ENCODE assay signal across 8 cellular contexts in the genomic region with DNA sequence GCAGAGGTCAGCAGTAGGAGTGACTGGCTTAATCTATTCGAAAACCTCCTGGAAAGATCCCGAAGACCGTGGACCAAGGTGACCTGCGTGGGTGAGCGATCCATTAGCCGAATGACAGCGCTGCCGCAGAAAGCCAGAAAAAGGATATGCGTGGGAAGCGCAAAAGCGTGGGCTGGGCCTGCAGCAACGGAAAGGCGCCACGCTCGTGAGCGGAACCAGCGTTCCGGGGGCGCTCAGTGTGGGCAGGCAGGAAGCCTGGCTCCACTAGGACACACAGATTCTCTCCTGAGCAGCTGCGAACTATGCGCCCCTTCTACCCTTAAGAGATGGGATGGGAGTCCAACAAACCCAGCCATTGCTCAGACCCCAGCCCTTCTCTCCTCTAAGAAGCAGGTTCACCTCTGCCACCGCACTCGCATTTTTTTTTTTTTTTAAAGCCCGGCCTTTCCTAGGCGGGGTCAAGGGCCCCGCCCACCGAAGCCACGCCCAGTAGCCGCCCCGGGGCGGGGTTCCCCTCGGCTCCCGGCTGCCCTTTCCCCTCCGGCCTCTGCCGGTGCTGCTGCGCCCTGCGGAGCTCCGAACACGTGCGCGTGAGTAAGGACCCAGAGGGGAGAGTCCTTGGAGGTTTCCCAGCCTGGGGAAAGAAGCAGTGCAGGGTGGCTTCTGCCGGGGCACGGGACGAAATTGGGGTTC. TPM values are rescaled to one million over a fixed set of nuclear protein-coding genes. Genes with fewer than 3 reads are reported as not detected.
DNase-seq lines count a peak whose midpoint lies in the region; ATAC-seq, FAIRE-seq and TF ChIP-seq lines count a peak whose summit lies in the region.

No MANE protein-coding gene starts in this region.

- DNase-seq in SJCRH30: peak; percentile 89 to 92
- DNase-seq in activated naive CD4-positive, alpha-beta T cell treated with anti-CD3 and anti-CD28 coated beads for 36 hours: peak; percentile 91
- DNase-seq in globus pallidus (ENCODE audit: low spot score): peak; percentile 89
- DNase-seq in osteoblast (ENCODE audit: insufficient read length, low spot score, missing footprints): peak; percentile 96
- peak; percentile 89 for DNase-seq in testis

- peak overlapping the region; percentile 93 for H3K4me3 Mint-ChIP-seq in activated naive CD4-positive, alpha-beta T cell treated with anti-CD3 and anti-CD28 coated beads for 36 hours

- peaks cover 24% of the 10 kb centered on the region for H3K36me3 ChIP-seq in KMS-11 (ENCODE audit: insufficient read depth)
- H3K36me3 ChIP-seq in SJCRH30: peaks cover 29% of the 10 kb centered on the region
- peaks cover 29% of the 10 kb centered on the region for H3K36me3 ChIP-seq in osteoblast (ENCODE audit: insufficient read depth, low read length)
- no peaks in the 10 kb centered on the region for H3K36me3 ChIP-seq in testis (ENCODE audit: low read depth, missing control alignments)

- peaks cover 47% of the 10 kb centered on the region for H3K79me2 ChIP-seq in KMS-11 (ENCODE audit: insufficient read depth, low read depth)
- peaks cover 38% of the 10 kb centered on the region for H3K79me2 ChIP-seq in osteoblast (ENCODE audit: insufficient read depth, low read length)

- H4K20me1 ChIP-seq in KMS-11 (ENCODE audit: insufficient read depth) (peaks cover 3% of the 10 kb centered on the region; the same call in 1 of the 2 replicates), osteoblast (ENCODE audit: insufficient read depth, low read length) (no peaks in the 10 kb centered on the region)

- TF ChIP-seq POLR2A in testis (IDR thresholded peaks at IDR 0.05): no peak

- peaks cover 35% of the 10 kb centered on the region for H3K36me3 Mint-ChIP-seq in activated naive CD4-positive, alpha-beta T cell treated with anti-CD3 and anti-CD28 coated beads for 36 hours (ENCODE audit: low read depth)

- no peak for TF ChIP-seq CTCF in KMS-11 (conservative IDR thresholded peaks at IDR 0.05; ENCODE audit: low read depth, low read length)
- TF ChIP-seq CTCF in osteoblast (IDR thresholded peaks at IDR 0.05; ENCODE audit: extremely low read depth, low read depth, low read length): no peak
- TF ChIP-seq CTCF in testis (IDR thresholded peaks at IDR 0.05): no peak

- peak; percentile 89 for FAIRE-seq in G401.6 (lab: Jason Lieb, UNC)

- H3K9ac ChIP-seq in KMS-11: peak overlapping the region; percentile 98

- H3K4me1 Mint-ChIP-seq in activated naive CD4-positive, alpha-beta T cell treated with anti-CD3 and anti-CD28 coated beads for 36 hours (ENCODE audit: low read depth): peaks cover 50% of the 10 kb centered on the region

- 0 to 1% methylated on average over 44 of the region's 44 CpGs for WGBS in testis, 2 donors

- CTCF ChIA-PET in activated naive CD4-positive, alpha-beta T cell treated with anti-CD3 and anti-CD28 coated beads for 36 hours (lab: Charles Lee): interaction anchor here (1.0 kb wide), 1 partner anchor 28 kb away, joined by 3 read pairs; no protein-coding TSS in a partner anchor

- peak; percentile 79 for ATAC-seq in GM21786 (IDR thresholded peaks at IDR 0.05; ENCODE audit: unreplicated experiment)

- no peaks in the 10 kb centered on the region for H3K9me3 Mint-ChIP-seq in activated naive CD4-positive, alpha-beta T cell treated with anti-CD3 and anti-CD28 coated beads for 36 hours

- H3K4me2 ChIP-seq in KMS-11: peak overlapping the region; percentile 87
- peak overlapping the region; percentile 98 for H3K4me2 ChIP-seq in osteoblast (ENCODE audit: insufficient read depth, low read length)

- no peaks in the 10 kb centered on the region for H3K27me3 Mint-ChIP-seq in activated naive CD4-positive, alpha-beta T cell treated with anti-CD3 and anti-CD28 coated beads for 36 hours (ENCODE audit: low read depth)

- H3K4me1 ChIP-seq in KMS-11 (ENCODE audit: low read depth, poor library complexity, severe bottlenecking) (peaks cover 66% of the 10 kb centered on the region), SJCRH30 (peaks cover 11% of the 10 kb centered on the region), osteoblast (ENCODE audit: insufficient read depth, low read length) (peaks cover 53% of the 10 kb centered on the region), testis (peaks cover 10% of the 10 kb centered on the region)

- H3K27ac ChIP-seq in KMS-11 (peak overlapping the region; percentile 77), SJCRH30 (peak overlapping the region; percentile 68), osteoblast (ENCODE audit: low read depth, low read length) (peak overlapping the region; percentile 92), testis (peak overlapping the region; percentile 69 to 77)

- no peaks in the 10 kb centered on the region for H3K9me3 ChIP-seq in SJCRH30 (replicated peaks)
- H3K9me3 ChIP-seq in osteoblast (ENCODE audit: low read depth, low read length): no peaks in the 10 kb centered on the region
- H3K9me3 ChIP-seq in testis: no peaks in the 10 kb centered on the region

- intact Hi-C loops in activated naive CD4-positive, alpha-beta T cell treated with anti-CD3 and anti-CD28 coated beads for 36 hours (cut with micrococcal nuclease): loop anchor here (1.0 to 5.0 kb wide), 6 partner anchors 20 to 698 kb away; partner anchors contain the start of genes HSPA9, MATR3, PAIP2 and SIL1
- intact Hi-C loops in testis (cut with DNase I; ENCODE audit: low total_unique reads): no loop called here

- H3K27me3 ChIP-seq in KMS-11 (ENCODE audit: insufficient read depth, low read depth) (no peaks in the 10 kb centered on the region), SJCRH30 (no peaks in the 10 kb centered on the region), osteoblast (ENCODE audit: insufficient read depth, low read length) (no peaks in the 10 kb centered on the region), testis (no peaks in the 10 kb centered on the region)

- no peak overlapping the region for H3K4me3 ChIP-seq in KMS-11 (IDR thresholded peaks at IDR 0.05; ENCODE audit: insufficient read depth, low read depth, low read length)
- peak overlapping the region; percentile 67 for H3K4me3 ChIP-seq in SJCRH30
- H3K4me3 ChIP-seq in osteoblast (ENCODE audit: insufficient read depth, low read length): peak overlapping the region; percentile 84
- peak overlapping the region; percentile 61 to 73 for H3K4me3 ChIP-seq in testis

- H2AFZ ChIP-seq in KMS-11 (ENCODE audit: low read depth) (peak overlapping the region; percentile 82), osteoblast (ENCODE audit: low read length) (peak overlapping the region; percentile 95)

- H3K27ac Mint-ChIP-seq in activated naive CD4-positive, alpha-beta T cell treated with anti-CD3 and anti-CD28 coated beads for 36 hours: peak overlapping the region; percentile 80

RNA-seq across cellular contexts. Expression of gene MATR3, which starts 19.8 kb away (rescaled TPM):
- total RNA-seq in SJCRH30 (2014; rRNA removed; shearing (Covaris generic)): 588 and 629 TPM in 2 replicates
- total RNA-seq in activated naive CD4-positive, alpha-beta T cell treated with anti-CD3 and anti-CD28 coated beads for 36 hours: 100 to 1,000 TPM; 137 to 164 TPM
- 263 and 284 TPM in 2 replicates for total RNA-seq in osteoblast
- total RNA-seq in testis: 100 to 1,000 TPM; 243 to 248 TPM
- 174 TPM for polyA plus RNA-seq in testis (ENCODE audit: insufficient read depth, low read depth, low replicate concordance)
